Comparison of ENCODE assay signal across 8 cellular contexts in the genomic region with DNA sequence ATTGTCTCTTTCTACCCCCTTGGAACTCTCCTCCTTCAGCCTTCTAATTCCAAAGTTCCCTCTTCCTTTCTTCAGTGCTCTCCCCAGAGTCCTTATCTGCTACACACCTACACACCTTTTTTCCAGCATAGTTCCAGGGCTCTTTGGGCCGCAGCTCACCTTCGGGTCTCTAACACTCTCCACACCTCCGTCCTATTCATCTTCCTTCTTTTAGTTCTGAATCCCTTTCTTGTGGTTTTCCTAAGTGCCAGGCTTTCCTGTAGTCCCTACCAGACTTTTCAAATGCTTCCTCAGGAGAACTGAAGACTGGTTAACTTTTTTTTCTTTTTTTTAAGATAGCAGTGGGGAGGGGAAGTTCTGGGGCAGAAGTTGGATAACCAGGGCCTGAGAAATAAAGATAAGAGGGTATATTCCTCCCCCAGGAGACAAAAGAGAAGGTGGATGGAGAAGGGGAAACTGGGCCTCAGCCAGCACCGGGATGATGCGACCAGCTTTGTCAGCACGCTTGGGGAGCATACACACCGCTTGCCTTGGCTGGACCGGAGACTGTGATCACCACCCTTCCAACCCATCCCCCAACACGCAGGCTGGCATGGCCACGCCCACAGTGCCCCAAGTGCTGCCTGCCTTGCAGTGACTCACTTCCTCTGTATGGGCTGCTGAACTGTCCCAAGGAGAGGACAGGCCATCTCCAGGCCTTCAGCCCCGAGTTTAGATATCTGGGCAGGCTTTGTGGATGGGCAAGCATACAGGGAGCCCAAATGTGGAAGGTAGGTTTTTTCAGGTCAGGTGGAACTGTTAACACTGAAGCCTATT. TPM values are rescaled to one million over a fixed set of nuclear protein-coding genes. Genes with fewer than 3 reads are reported as not detected.
DNase-seq lines count a peak whose midpoint lies in the region; ATAC-seq and TF ChIP-seq lines count a peak whose summit lies in the region.

No MANE protein-coding gene starts in this region.

- H2BK15ac ChIP-seq in mesenchymal stem cell (ENCODE audit: low read depth, poor library complexity, severe bottlenecking): no peak overlapping the region

- H3K14ac ChIP-seq in mesenchymal stem cell (ENCODE audit: low read length in 2 of 2): no peak overlapping the region

- peak overlapping the region; percentile 69 for H2AK5ac ChIP-seq in mesenchymal stem cell (ENCODE audit: low read length, severe bottlenecking)

- TF ChIP-seq CTCF in coronary artery (IDR thresholded peaks at IDR 0.05): no peak

- peak overlapping the region; percentile 99 for H4K8ac ChIP-seq in mesenchymal stem cell (ENCODE audit: low read length)

- H2AFZ ChIP-seq in mesenchymal stem cell (ENCODE audit: low read depth, low read length): peak overlapping the region; percentile 7

- H4K91ac ChIP-seq in mesenchymal stem cell (ENCODE audit: low read length): peak overlapping the region; percentile 99

- peak overlapping the region; percentile 22 for H2BK120ac ChIP-seq in mesenchymal stem cell (ENCODE audit: low read depth, low read length)

- H3K27me3 ChIP-seq in mesenchymal stem cell (ENCODE audit: control insufficient read depth in 1 of 2, insufficient read depth in 1 of 2, low read length in 2 of 2): no peaks in the 10 kb centered on the region

- H3K9ac ChIP-seq in mesenchymal stem cell (ENCODE audit: low read length): no peak overlapping the region

- H3K4me3 ChIP-seq in coronary artery (peak overlapping the region; percentile 4), mesenchymal stem cell (ENCODE audit: insufficient read depth in 1 of 2, low read depth in 1 of 2, low read length in 2 of 2) (no peak overlapping the region)

- H3K18ac ChIP-seq in mesenchymal stem cell (ENCODE audit: low read depth in 1 of 2, low read length in 2 of 2): peak overlapping the region; percentile 44 to 88

- H3K4me1 ChIP-seq in mesenchymal stem cell (ENCODE audit: control insufficient read depth, insufficient read depth, low read depth, low read length): peaks cover 36% of the 10 kb centered on the region

- ATAC-seq in HG03520 (IDR thresholded peaks at IDR 0.05; ENCODE audit: unreplicated experiment): no peak

- H3K9me3 ChIP-seq in mesenchymal stem cell (ENCODE audit: control insufficient read depth, low read length): no peaks in the 10 kb centered on the region

- DNase-seq in CMK (ENCODE audit: low read depth) (peak; percentile 100), NCI-H2196 (lab: John Stamatoyannopoulos, UW; ENCODE audit: unreplicated experiment) (peak; percentile 48), coronary artery (ENCODE audit: low spot score) (peak; percentile 93), mesenchymal stem cell (peak; percentile 58), NCI-H1694 (lab: John Stamatoyannopoulos, UW) (no peak)
- DNase-seq in activated CD4-positive, alpha-beta T cell treated with anti-CD3 and anti-CD28 coated beads for 48 hours: peak; percentile 84
- peak; percentile 42 for DNase-seq in stimulated activated CD8-positive, alpha-beta memory T cell treated with anti-CD3 and anti-CD28 coated beads, Interleukin-12 subunit alpha, Interleukin-12 subunit beta, amount 100 ng/mL, for 24 hours (ENCODE audit: extremely low read depth)

- 25% methylated on average over 11 of the region's 11 CpGs for WGBS in mesenchymal stem cell

- H3K4ac ChIP-seq in mesenchymal stem cell (ENCODE audit: low read depth in 1 of 2, low read length in 2 of 2): peak overlapping the region; percentile 75 to 77

- no peaks in the 10 kb centered on the region for H3K36me3 ChIP-seq in mesenchymal stem cell (ENCODE audit: control insufficient read depth in 1 of 2, insufficient read depth in 2 of 2, low read depth in 1 of 2, low read length in 2 of 2)

- H3K23ac ChIP-seq in mesenchymal stem cell (ENCODE audit: low read length in 2 of 2): no peak overlapping the region

- H2BK12ac ChIP-seq in mesenchymal stem cell (ENCODE audit: low read length in 2 of 2): peak overlapping the region; percentile 56 to 97

- H3K4me2 ChIP-seq in mesenchymal stem cell (ENCODE audit: low read length, poor library complexity, severe bottlenecking): peak overlapping the region; percentile 2

- H3K27ac ChIP-seq in coronary artery (peak overlapping the region; percentile 81 to 86), mesenchymal stem cell (ENCODE audit: low read length, poor library complexity, severe bottlenecking) (peak overlapping the region; percentile 52)

- H3K79me1 ChIP-seq in mesenchymal stem cell (replicated peaks; ENCODE audit: low read length, poor library complexity, severe bottlenecking): no peaks in the 10 kb centered on the region

- no peak overlapping the region for H2BK5ac ChIP-seq in mesenchymal stem cell (ENCODE audit: low read depth, low read length, poor library complexity, severe bottlenecking)

RNA-seq across cellular contexts. Expression of a gene that starts 2.5 kb away (rescaled TPM):
- polyA plus RNA-seq in mesenchymal stem cell (2013, experiment 1 of 2): 216 TPM
- 216 TPM for polyA plus RNA-seq in mesenchymal stem cell (2013, experiment 2 of 2)

RNA-seq across cellular contexts. Expression of a gene that starts 5.0 kb away (rescaled TPM):
- 0.23 TPM for polyA plus RNA-seq in mesenchymal stem cell (2013, experiment 1 of 2)
- 0.16 TPM for polyA plus RNA-seq in mesenchymal stem cell (2013, experiment 2 of 2)

RNA-seq across cellular contexts. Expression of a gene that starts 29.6 kb away (rescaled TPM):
- 9.3 TPM for polyA plus RNA-seq in mesenchymal stem cell (2013, experiment 1 of 2)
- 8.1 TPM for polyA plus RNA-seq in mesenchymal stem cell (2013, experiment 2 of 2)

RNA-seq across cellular contexts. Expression of a gene that starts 31.2 kb away (rescaled TPM):
- polyA plus RNA-seq in mesenchymal stem cell (2013, experiment 1 of 2): 10.7 TPM
- 9.8 TPM for polyA plus RNA-seq in mesenchymal stem cell (2013, experiment 2 of 2)

RNA-seq across cellular contexts. Expression of a gene that starts 50.9 kb away (rescaled TPM):
- 18.7 TPM for polyA plus RNA-seq in mesenchymal stem cell (2013, experiment 1 of 2)
- 17.7 TPM for polyA plus RNA-seq in mesenchymal stem cell (2013, experiment 2 of 2)
